Comparison of ENCODE assay signal across 1 cellular context in the genomic region with DNA sequence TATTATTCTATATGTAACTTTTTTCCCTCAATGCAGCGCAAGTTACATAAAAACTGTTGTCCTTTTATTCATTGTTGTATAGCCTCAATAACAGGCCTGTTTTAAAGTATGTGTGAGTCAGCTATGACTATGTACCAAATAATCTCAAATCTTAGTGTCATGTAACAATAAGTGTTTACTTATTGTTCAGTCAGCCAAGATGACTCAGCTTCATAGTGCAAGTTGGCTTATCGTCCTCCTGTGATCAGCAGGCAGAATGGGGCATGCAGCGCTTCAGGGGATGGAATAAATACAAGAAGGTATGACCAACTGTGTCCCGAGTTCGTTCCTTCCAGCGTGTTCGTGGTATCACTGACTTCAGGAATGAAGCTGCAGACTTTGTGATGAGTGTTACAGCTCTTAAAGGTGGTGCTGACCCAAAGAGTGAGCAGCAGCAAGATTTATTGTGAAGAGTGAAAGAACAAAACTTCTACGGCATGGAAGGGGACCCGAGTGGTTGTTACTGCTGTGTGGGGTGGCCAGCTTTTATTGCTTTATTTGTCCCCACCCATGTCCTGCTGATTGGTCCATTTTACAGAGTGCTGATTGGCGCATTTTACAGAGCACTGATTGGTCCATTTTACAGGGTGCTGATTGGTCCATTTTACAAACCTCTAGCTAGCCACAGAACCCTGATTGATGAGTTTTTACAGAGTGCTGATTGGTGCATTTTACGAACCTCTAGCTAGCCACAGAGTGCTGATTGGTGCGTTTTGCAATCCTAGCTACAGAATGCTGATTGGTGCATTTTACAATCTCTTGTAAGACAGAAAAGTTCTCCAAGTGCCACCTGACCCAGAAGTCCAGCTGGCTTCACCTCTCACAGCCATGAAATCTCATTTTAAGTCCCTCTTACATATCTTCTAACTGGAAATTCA.
TF ChIP-seq lines count a peak whose summit lies in the region.

No MANE protein-coding gene starts in this region.

TF ChIP-seq in HEK293, 187 proteins besides CTCF, POLR2A, EP300 and RAD21 (continued from another document and continues in another):
- TF ChIP-seq EGR2 (tag by site-specific recombination; IDR thresholded peaks at IDR 0.05; ENCODE audit: low read depth) = no peak
- TF ChIP-seq ZNF239 (tag by site-specific recombination; IDR thresholded peaks at IDR 0.05) = no peak
- no peak; the same call in 1 of the 2 replicates for TF ChIP-seq BCL11A (tag by site-specific recombination; IDR thresholded peaks at IDR 0.05; ENCODE audit: low read depth)
- TF ChIP-seq, protein P1, sequence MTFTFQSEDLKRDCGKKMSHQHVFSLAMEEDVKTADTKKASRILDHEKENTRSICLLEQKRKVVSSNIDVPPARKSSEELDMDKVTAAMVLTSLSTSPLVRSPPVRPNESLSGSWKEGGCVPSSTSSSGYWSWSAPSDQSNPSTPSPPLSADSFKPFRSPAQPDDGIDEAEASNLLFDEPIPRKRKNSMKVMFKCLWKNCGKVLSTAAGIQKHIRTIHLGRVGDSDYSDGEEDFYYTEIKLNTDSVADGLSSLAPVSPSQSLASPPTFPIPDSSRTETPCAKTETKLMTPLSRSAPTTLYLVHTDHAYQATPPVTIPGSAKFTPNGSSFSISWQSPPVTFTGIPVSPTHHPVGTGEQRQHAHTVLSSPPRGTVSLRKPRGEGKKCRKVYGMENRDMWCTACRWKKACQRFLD (tag by site-specific recombination; IDR thresholded peaks at IDR 0.05) = no peak
- no peak for TF ChIP-seq ZNF426 (tag by site-specific recombination; IDR thresholded peaks at IDR 0.05)
- TF ChIP-seq ZNF558 (tag by site-specific recombination; IDR thresholded peaks at IDR 0.05) = peak; percentile 45; the same call in 1 of the 2 replicates
- TF ChIP-seq ZNF626 (tag by site-specific recombination; IDR thresholded peaks at IDR 0.05) = no peak
- TF ChIP-seq ZNF670 (tag by site-specific recombination; IDR thresholded peaks at IDR 0.05; ENCODE audit: low read depth) = no peak
- no peak for TF ChIP-seq ZNF155 (tag by site-specific recombination; IDR thresholded peaks at IDR 0.05)
- no peak for TF ChIP-seq ZNF791 (tag by site-specific recombination; IDR thresholded peaks at IDR 0.05)
- no peak for TF ChIP-seq TCF7L2 (IDR thresholded peaks at IDR 0.05; ENCODE audit: borderline replicate concordance, low read depth, low read length)
- no peak for TF ChIP-seq ZNF560 (tag by site-specific recombination; IDR thresholded peaks at IDR 0.05; ENCODE audit: borderline replicate concordance)
- TF ChIP-seq, protein P2, sequence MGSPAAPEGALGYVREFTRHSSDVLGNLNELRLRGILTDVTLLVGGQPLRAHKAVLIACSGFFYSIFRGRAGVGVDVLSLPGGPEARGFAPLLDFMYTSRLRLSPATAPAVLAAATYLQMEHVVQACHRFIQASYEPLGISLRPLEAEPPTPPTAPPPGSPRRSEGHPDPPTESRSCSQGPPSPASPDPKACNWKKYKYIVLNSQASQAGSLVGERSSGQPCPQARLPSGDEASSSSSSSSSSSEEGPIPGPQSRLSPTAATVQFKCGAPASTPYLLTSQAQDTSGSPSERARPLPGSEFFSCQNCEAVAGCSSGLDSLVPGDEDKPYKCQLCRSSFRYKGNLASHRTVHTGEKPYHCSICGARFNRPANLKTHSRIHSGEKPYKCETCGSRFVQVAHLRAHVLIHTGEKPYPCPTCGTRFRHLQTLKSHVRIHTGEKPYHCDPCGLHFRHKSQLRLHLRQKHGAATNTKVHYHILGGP (tag by site-specific recombination; IDR thresholded peaks at IDR 0.05) = no peak
- TF ChIP-seq ZNF112 (tag by site-specific recombination; IDR thresholded peaks at IDR 0.05) = no peak
- no peak for TF ChIP-seq ZBTB20 (tag by site-specific recombination; IDR thresholded peaks at IDR 0.05)
- TF ChIP-seq, protein P3, sequence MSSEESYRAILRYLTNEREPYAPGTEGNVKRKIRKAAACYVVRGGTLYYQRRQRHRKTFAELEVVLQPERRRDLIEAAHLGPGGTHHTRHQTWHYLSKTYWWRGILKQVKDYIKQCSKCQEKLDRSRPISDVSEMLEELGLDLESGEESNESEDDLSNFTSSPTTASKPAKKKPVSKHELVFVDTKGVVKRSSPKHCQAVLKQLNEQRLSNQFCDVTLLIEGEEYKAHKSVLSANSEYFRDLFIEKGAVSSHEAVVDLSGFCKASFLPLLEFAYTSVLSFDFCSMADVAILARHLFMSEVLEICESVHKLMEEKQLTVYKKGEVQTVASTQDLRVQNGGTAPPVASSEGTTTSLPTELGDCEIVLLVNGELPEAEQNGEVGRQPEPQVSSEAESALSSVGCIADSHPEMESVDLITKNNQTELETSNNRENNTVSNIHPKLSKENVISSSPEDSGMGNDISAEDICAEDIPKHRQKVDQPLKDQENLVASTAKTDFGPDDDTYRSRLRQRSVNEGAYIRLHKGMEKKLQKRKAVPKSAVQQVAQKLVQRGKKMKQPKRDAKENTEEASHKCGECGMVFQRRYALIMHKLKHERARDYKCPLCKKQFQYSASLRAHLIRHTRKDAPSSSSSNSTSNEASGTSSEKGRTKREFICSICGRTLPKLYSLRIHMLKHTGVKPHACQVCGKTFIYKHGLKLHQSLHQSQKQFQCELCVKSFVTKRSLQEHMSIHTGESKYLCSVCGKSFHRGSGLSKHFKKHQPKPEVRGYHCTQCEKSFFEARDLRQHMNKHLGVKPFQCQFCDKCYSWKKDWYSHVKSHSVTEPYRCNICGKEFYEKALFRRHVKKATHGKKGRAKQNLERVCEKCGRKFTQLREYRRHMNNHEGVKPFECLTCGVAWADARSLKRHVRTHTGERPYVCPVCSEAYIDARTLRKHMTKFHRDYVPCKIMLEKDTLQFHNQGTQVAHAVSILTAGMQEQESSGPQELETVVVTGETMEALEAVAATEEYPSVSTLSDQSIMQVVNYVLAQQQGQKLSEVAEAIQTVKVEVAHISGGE (tag by site-specific recombination; conservative IDR thresholded peaks at IDR 0.05; ENCODE audit: low read depth) = no peak
- no peak for TF ChIP-seq ZNF202 (tag by site-specific recombination; IDR thresholded peaks at IDR 0.05; ENCODE audit: borderline replicate concordance)
- TF ChIP-seq, protein P4, sequence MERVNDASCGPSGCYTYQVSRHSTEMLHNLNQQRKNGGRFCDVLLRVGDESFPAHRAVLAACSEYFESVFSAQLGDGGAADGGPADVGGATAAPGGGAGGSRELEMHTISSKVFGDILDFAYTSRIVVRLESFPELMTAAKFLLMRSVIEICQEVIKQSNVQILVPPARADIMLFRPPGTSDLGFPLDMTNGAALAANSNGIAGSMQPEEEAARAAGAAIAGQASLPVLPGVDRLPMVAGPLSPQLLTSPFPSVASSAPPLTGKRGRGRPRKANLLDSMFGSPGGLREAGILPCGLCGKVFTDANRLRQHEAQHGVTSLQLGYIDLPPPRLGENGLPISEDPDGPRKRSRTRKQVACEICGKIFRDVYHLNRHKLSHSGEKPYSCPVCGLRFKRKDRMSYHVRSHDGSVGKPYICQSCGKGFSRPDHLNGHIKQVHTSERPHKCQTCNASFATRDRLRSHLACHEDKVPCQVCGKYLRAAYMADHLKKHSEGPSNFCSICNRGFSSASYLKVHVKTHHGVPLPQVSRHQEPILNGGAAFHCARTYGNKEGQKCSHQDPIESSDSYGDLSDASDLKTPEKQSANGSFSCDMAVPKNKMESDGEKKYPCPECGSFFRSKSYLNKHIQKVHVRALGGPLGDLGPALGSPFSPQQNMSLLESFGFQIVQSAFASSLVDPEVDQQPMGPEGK (tag by site-specific recombination; IDR thresholded peaks at IDR 0.05) = no peak
- no peak for TF ChIP-seq ZNF274 (IDR thresholded peaks at IDR 0.05; ENCODE audit: low read length)
- TF ChIP-seq ZNF274 (tag by site-specific recombination; IDR thresholded peaks at IDR 0.05; ENCODE audit: borderline replicate concordance) = no peak
- TF ChIP-seq, protein P5, sequence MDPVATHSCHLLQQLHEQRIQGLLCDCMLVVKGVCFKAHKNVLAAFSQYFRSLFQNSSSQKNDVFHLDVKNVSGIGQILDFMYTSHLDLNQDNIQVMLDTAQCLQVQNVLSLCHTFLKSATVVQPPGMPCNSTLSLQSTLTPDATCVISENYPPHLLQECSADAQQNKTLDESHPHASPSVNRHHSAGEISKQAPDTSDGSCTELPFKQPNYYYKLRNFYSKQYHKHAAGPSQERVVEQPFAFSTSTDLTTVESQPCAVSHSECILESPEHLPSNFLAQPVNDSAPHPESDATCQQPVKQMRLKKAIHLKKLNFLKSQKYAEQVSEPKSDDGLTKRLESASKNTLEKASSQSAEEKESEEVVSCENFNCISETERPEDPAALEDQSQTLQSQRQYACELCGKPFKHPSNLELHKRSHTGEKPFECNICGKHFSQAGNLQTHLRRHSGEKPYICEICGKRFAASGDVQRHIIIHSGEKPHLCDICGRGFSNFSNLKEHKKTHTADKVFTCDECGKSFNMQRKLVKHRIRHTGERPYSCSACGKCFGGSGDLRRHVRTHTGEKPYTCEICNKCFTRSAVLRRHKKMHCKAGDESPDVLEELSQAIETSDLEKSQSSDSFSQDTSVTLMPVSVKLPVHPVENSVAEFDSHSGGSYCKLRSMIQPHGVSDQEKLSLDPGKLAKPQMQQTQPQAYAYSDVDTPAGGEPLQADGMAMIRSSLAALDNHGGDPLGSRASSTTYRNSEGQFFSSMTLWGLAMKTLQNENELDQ (tag by site-specific recombination; IDR thresholded peaks at IDR 0.05; ENCODE audit: low read depth) = no peak
- TF ChIP-seq, protein P6, sequence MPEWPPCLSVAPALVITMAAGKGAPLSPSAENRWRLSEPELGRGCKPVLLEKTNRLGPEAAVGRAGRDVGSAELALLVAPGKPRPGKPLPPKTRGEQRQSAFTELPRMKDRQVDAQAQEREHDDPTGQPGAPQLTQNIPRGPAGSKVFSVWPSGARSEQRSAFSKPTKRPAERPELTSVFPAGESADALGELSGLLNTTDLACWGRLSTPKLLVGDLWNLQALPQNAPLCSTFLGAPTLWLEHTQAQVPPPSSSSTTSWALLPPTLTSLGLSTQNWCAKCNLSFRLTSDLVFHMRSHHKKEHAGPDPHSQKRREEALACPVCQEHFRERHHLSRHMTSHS (tag by site-specific recombination; IDR thresholded peaks at IDR 0.05) = no peak
- TF ChIP-seq GLIS2 (tag by site-specific recombination; IDR thresholded peaks at IDR 0.05) = no peak
- no peak for TF ChIP-seq ZNF514 (tag by site-specific recombination; IDR thresholded peaks at IDR 0.05)
- no peak for TF ChIP-seq ZFHX2 (tag by site-specific recombination; conservative IDR thresholded peaks at IDR 0.05)
- no peak for TF ChIP-seq ZNF16 (tag by site-specific recombination; IDR thresholded peaks at IDR 0.05; ENCODE audit: low read depth)
- TF ChIP-seq PRDM1 (tag by site-specific recombination; IDR thresholded peaks at IDR 0.05) = no peak
- TF ChIP-seq ZNF19 (tag by site-specific recombination; IDR thresholded peaks at IDR 0.05; ENCODE audit: low read depth) = no peak
- TF ChIP-seq ZNF214 (tag by site-specific recombination; IDR thresholded peaks at IDR 0.05; ENCODE audit: borderline replicate concordance) = no peak
- TF ChIP-seq ZNF621 (tag by site-specific recombination; IDR thresholded peaks at IDR 0.05) = no peak
- TF ChIP-seq ZFP3 (tag by site-specific recombination; IDR thresholded peaks at IDR 0.05; ENCODE audit: low read depth) = no peak
- no peak for TF ChIP-seq ZNF658 (tag by site-specific recombination; IDR thresholded peaks at IDR 0.05)
- no peak for TF ChIP-seq ZNF2 (tag by site-specific recombination; IDR thresholded peaks at IDR 0.05)
- TF ChIP-seq ZNF610 (tag by site-specific recombination; IDR thresholded peaks at IDR 0.05; ENCODE audit: borderline replicate concordance) = no peak
- no peak for TF ChIP-seq ZNF521 (tag by site-specific recombination; IDR thresholded peaks at IDR 0.05)
- TF ChIP-seq, protein P7, sequence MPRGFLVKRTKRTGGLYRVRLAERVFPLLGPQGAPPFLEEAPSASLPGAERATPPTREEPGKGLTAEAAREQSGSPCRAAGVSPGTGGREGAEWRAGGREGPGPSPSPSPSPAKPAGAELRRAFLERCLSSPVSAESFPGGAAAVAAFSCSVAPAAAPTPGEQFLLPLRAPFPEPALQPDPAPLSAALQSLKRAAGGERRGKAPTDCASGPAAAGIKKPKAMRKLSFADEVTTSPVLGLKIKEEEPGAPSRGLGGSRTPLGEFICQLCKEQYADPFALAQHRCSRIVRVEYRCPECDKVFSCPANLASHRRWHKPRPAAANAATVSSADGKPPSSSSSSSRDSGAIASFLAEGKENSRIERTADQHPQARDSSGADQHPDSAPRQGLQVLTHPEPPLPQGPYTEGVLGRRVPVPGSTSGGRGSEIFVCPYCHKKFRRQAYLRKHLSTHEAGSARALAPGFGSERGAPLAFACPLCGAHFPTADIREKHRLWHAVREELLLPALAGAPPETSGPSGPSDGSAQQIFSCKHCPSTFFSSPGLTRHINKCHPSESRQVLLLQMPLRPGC (tag by site-specific recombination; IDR thresholded peaks at IDR 0.05) = peak; percentile 92
- no peak for TF ChIP-seq ZSCAN16 (tag by site-specific recombination; IDR thresholded peaks at IDR 0.05)
- TF ChIP-seq GFI1B (tag by site-specific recombination; IDR thresholded peaks at IDR 0.05) = peak; percentile 45; the same call in 1 of the 2 replicates
- TF ChIP-seq, protein P8, sequence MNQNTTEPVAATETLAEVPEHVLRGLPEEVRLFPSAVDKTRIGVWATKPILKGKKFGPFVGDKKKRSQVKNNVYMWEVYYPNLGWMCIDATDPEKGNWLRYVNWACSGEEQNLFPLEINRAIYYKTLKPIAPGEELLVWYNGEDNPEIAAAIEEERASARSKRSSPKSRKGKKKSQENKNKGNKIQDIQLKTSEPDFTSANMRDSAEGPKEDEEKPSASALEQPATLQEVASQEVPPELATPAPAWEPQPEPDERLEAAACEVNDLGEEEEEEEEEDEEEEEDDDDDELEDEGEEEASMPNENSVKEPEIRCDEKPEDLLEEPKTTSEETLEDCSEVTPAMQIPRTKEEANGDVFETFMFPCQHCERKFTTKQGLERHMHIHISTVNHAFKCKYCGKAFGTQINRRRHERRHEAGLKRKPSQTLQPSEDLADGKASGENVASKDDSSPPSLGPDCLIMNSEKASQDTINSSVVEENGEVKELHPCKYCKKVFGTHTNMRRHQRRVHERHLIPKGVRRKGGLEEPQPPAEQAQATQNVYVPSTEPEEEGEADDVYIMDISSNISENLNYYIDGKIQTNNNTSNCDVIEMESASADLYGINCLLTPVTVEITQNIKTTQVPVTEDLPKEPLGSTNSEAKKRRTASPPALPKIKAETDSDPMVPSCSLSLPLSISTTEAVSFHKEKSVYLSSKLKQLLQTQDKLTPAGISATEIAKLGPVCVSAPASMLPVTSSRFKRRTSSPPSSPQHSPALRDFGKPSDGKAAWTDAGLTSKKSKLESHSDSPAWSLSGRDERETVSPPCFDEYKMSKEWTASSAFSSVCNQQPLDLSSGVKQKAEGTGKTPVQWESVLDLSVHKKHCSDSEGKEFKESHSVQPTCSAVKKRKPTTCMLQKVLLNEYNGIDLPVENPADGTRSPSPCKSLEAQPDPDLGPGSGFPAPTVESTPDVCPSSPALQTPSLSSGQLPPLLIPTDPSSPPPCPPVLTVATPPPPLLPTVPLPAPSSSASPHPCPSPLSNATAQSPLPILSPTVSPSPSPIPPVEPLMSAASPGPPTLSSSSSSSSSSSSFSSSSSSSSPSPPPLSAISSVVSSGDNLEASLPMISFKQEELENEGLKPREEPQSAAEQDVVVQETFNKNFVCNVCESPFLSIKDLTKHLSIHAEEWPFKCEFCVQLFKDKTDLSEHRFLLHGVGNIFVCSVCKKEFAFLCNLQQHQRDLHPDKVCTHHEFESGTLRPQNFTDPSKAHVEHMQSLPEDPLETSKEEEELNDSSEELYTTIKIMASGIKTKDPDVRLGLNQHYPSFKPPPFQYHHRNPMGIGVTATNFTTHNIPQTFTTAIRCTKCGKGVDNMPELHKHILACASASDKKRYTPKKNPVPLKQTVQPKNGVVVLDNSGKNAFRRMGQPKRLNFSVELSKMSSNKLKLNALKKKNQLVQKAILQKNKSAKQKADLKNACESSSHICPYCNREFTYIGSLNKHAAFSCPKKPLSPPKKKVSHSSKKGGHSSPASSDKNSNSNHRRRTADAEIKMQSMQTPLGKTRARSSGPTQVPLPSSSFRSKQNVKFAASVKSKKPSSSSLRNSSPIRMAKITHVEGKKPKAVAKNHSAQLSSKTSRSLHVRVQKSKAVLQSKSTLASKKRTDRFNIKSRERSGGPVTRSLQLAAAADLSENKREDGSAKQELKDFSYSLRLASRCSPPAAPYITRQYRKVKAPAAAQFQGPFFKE (tag by site-specific recombination; IDR thresholded peaks at IDR 0.05; ENCODE audit: borderline replicate concordance) = no peak
